29 cellular contexts compared by ENCODE assay signal in genomic region chr19:27901078-27901477, GRCh38.
"Had no signal": no experiment of that assay in that cellular context is flagged by ENCODE, and none has a peak within 500 bp of the region (broad histone marks: within the 10 kb centered on the region; RNA-seq: fewer than 3 reads in every experiment).

No MANE protein-coding gene starts in this region.

- ATAC-seq: naive thymus-derived CD8-positive, alpha-beta T cell; psoas muscle; right cardiac atrium; sciatic nerve; stimulated activated memory B cell treated with anti-CD40 and anti-IgM and Interleukin-4, amounts not matched to agents 10 μg/mL and 1 μg/mL and 100 μg/mL, for 72 hours; stimulated activated naive CD8-positive, alpha-beta T cell treated with anti-CD3 and anti-CD28 coated beads, Interleukin-15, amount 100 ng/mL, for 72 hours; stimulated activated naive CD8-positive, alpha-beta T cell treated with anti-CD3 and anti-CD28 coated beads, Interleukin-15, Interleukin-2, amounts not matched to agents 100 U/mL and 50 U/mL, for 24 hours had no signal

- H3K27me3 ChIP-seq: neural progenitor cell, ovary, spleen, suprapubic skin, thyroid gland, tibial nerve, upper lobe of left lung had no signal

- H3K27ac ChIP-seq: neural progenitor cell, ovary, parathyroid adenoma, psoas muscle, skin epidermis, spleen, suprapubic skin, thoracic aorta, thyroid gland, tibial nerve, upper lobe of left lung had no signal

- H3K9me3 ChIP-seq: ovary, psoas muscle, suprapubic skin, thoracic aorta, thyroid gland, tibial nerve, upper lobe of left lung had no signal

- H3K36me3 ChIP-seq: neural progenitor cell, ovary, spleen, suprapubic skin, thoracic aorta, thyroid gland, tibial nerve, upper lobe of left lung had no signal

- H3K4me3 ChIP-seq: neural progenitor cell, ovary, psoas muscle, skin epidermis, smooth muscle cell, spleen, suprapubic skin, thoracic aorta, thyroid gland, tibial nerve, upper lobe of left lung had no signal

- H3K4me1 ChIP-seq: neural progenitor cell, parathyroid adenoma, psoas muscle, spleen, suprapubic skin, thyroid gland, upper lobe of left lung had no signal

- DNase-seq: naive B cell; naive thymus-derived CD8-positive, alpha-beta T cell; occipital lobe; ovary; posterior cingulate gyrus; psoas muscle; right cardiac atrium; spleen; stimulated activated CD4-positive, alpha-beta T cell treated with anti-CD3 and anti-CD28 coated beads, Interleukin-12 subunit alpha, Interleukin-12 subunit beta, amount 100 ng/mL, for 4 hours; stimulated activated CD4-positive, alpha-beta T cell treated with anti-CD3 and anti-CD28 coated beads, Interleukin-1b, Interleukin-23, amount 100 ng/mL, for 48 hours; stimulated activated CD4-positive, alpha-beta T cell treated with anti-CD3 and anti-CD28 coated beads, Interleukin-4, amount 100 ng/mL, for 1 hour; stimulated activated CD4-positive, alpha-beta T cell treated with anti-CD3 and anti-CD28 coated beads, Interleukin-4, amount 100 ng/mL, for 4 hours; stimulated activated CD8-positive, alpha-beta memory T cell treated with anti-CD3 and anti-CD28 coated beads, Interleukin-4, amount 100 ng/mL, for 48 hours; stimulated activated naive CD4-positive, alpha-beta T cell; stimulated activated naive CD8-positive, alpha-beta T cell treated with anti-CD3 and anti-CD28 coated beads, Interleukin-15, amount 100 ng/mL, for 72 hours; stimulated activated naive CD8-positive, alpha-beta T cell treated with anti-CD3 and anti-CD28 coated beads, Interleukin-15, Interleukin-2, amounts not matched to agents 100 U/mL and 50 U/mL, for 24 hours; substantia nigra; thyroid gland; trophoblast cell; upper lobe of left lung had no signal
